1 cellular context compared by ENCODE assay signal in genomic region chr21:37374026-37374425, GRCh38.
TF ChIP-seq lines count a peak whose summit lies in the region.

No MANE protein-coding gene starts in this region.

TF ChIP-seq in GM23338, 12 proteins besides CTCF, POLR2A, EP300 and RAD21 (continued from another document):
- TF ChIP-seq REST (IDR thresholded peaks at IDR 0.05; ENCODE audit: unreplicated experiment): no peak
